ENCODE assay signal across 8 cellular contexts in the genomic region with DNA sequence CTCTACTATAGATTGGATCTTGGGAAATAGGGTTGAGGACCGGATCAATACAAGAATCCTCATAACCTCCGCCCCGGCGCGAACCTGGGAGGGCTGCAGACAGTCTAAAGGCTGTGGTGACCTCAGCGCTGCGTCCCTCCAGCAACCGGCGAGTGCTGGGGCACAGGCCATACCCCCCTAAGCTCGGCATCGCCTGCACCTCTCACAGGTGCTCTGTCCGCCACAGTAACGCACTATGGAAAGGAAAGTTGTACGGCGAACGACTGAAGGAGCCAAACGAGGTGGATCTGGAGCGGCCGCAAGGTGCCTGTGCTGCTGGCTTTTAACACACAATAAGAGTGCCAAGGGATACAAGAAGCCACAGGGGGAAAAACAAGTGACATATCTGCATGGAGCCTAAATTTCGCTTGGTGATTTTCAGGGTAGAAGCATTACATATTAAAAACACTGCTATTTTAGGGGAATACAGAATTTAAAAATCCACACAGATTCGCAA. TPM values are rescaled to one million over a fixed set of nuclear protein-coding genes. Genes with fewer than 3 reads are reported as not detected.
DNase-seq lines count a peak whose midpoint lies in the region; ATAC-seq and TF ChIP-seq lines count a peak whose summit lies in the region.

No MANE protein-coding gene starts in this region.

- no peak overlapping the region for H4K8ac ChIP-seq in mesendoderm (ENCODE audit: low read depth, low read length)

- H3K79me2 ChIP-seq in Loucy (ENCODE audit: insufficient read depth, low read length) (peaks cover 50% of the 10 kb centered on the region), mesendoderm (ENCODE audit: control insufficient read depth, insufficient read depth, low read length) (peaks cover 34% of the 10 kb centered on the region)

- H3K36me3 ChIP-seq in Loucy (ENCODE audit: insufficient read depth, low read length) (peaks cover 19% of the 10 kb centered on the region; the same call in 1 of the 2 replicates), mesendoderm (ENCODE audit: control insufficient read depth, insufficient read depth, low read length) (peaks cover 3% of the 10 kb centered on the region)

- intact Hi-C loops in activated B cell treated with CpG ODN at 0.5 μM for 24 hours (cut with micrococcal nuclease): loop anchor here (1.0 to 5.0 kb wide), 13 partner anchors 25 to 1591 kb away; partner anchors contain the start of genes CLCC1, KCNC4, LAMTOR5 and PSMA5

- no peak overlapping the region for H2BK15ac ChIP-seq in mesendoderm (replicated peaks; ENCODE audit: low read depth)

- H3K9ac ChIP-seq in Loucy (ENCODE audit: low read depth, low read length, poor library complexity, severe bottlenecking) (peak overlapping the region; percentile 85), mesendoderm (ENCODE audit: low read length) (peak overlapping the region; percentile 81)

- H3K27ac ChIP-seq in mesendoderm (ENCODE audit: low read depth, low read length): peak overlapping the region; percentile 91

- H3K4me1 Mint-ChIP-seq in activated B cell treated with CpG ODN at 0.5 μM for 24 hours: peaks cover 39% of the 10 kb centered on the region

- no peak overlapping the region for H3K27ac Mint-ChIP-seq in activated B cell treated with CpG ODN at 0.5 μM for 24 hours

- no peaks in the 10 kb centered on the region for H3K79me1 ChIP-seq in mesendoderm (ENCODE audit: low read length)

- H3K4me2 ChIP-seq in Loucy (ENCODE audit: low read depth, low read length, poor library complexity, severe bottlenecking): peak overlapping the region; percentile 92
- peak overlapping the region; percentile 76 for H3K4me2 ChIP-seq in mesendoderm (ENCODE audit: low read length)

- peaks cover 37% of the 10 kb centered on the region for H3K4me1 ChIP-seq in Loucy (ENCODE audit: insufficient read depth, low read length, poor library complexity, severe bottlenecking)
- peaks cover 8% of the 10 kb centered on the region for H3K4me1 ChIP-seq in mesendoderm (ENCODE audit: control insufficient read depth, low read depth, low read length)

- H2AFZ ChIP-seq in Loucy (ENCODE audit: low read length): peak overlapping the region; percentile 92

- no peak overlapping the region for H4K5ac ChIP-seq in mesendoderm (ENCODE audit: low read length)

- DNase-seq in D341Med (ENCODE audit: low spot score) (peak; percentile 50), activated B cell treated with CpG ODN at 0.5 μM for 24 hours (peak; percentile 45), dermis blood vessel endothelial cell (peak; percentile 49), mesendoderm (peak; percentile 77)
- peak; percentile 27 for DNase-seq in stimulated activated naive CD4-positive, alpha-beta T cell treated with Interleukin-2 at 50 U/mL for 16 hours (lab: John Stamatoyannopoulos, UW)

- peak overlapping the region; percentile 10 for H2BK5ac ChIP-seq in mesendoderm (ENCODE audit: low read length)

- no peak for ATAC-seq in activated B cell treated with CpG ODN at 0.5 μM for 24 hours (ENCODE audit: low read depth)
- no peak for ATAC-seq in GM21360 (IDR thresholded peaks at IDR 0.05; ENCODE audit: unreplicated experiment)
- ATAC-seq in GM18517 (IDR thresholded peaks at IDR 0.05; ENCODE audit: unreplicated experiment): no peak

- no peak overlapping the region for H2AK5ac ChIP-seq in mesendoderm (ENCODE audit: low read length)

- no peak overlapping the region for H3K23ac ChIP-seq in mesendoderm (ENCODE audit: low read length)

- no peak overlapping the region for H3K4me3 Mint-ChIP-seq in activated B cell treated with CpG ODN at 0.5 μM for 24 hours

- WGBS in mesendoderm (ENCODE audit: extremely low coverage, insufficient coverage, low lambda C conversion rate): no CpG with 5 or more reads among the region's 21 CpGs

- TF ChIP-seq CTCF in Loucy (conservative IDR thresholded peaks at IDR 0.05; ENCODE audit: low read length) (no peak), activated B cell treated with CpG ODN at 0.5 μM for 24 hours (IDR thresholded peaks at IDR 0.05) (no peak)

- H3K56ac ChIP-seq in mesendoderm (ENCODE audit: low read length): peak overlapping the region; percentile 93

- no peaks in the 10 kb centered on the region for H3K9me3 Mint-ChIP-seq in activated B cell treated with CpG ODN at 0.5 μM for 24 hours

- H3K9me3 ChIP-seq in Loucy (ENCODE audit: insufficient read depth, low read depth, low read length): no peaks in the 10 kb centered on the region

- H3K9me2 ChIP-seq in Loucy (replicated peaks; ENCODE audit: low read depth, low read length): no peaks in the 10 kb centered on the region

- no peak overlapping the region for H3K4ac ChIP-seq in mesendoderm (ENCODE audit: low read depth, low read length)

- H3K36me3 Mint-ChIP-seq in activated B cell treated with CpG ODN at 0.5 μM for 24 hours (ENCODE audit: low read depth): peaks cover 27% of the 10 kb centered on the region

- CTCF ChIA-PET in activated B cell treated with CpG ODN at 0.5 μM for 24 hours (lab: Charles Lee): interaction anchor here (1.0 to 9.0 kb wide), 17 partner anchors 8 to 627 kb away, joined by 3 to 87 read pairs (median 6); partner anchors contain the start of genes KCNC4 and LAMTOR5

- H3F3A ChIP-seq in Loucy (ENCODE audit: low read depth): no peaks in the 10 kb centered on the region

- no peaks in the 10 kb centered on the region for H3K27me3 ChIP-seq in Loucy (ENCODE audit: insufficient read depth, low read length, poor library complexity, severe bottlenecking)
- no peaks in the 10 kb centered on the region for H3K27me3 ChIP-seq in mesendoderm (ENCODE audit: insufficient read depth, low read length, poor library complexity)

- no peaks in the 10 kb centered on the region for H3K27me3 Mint-ChIP-seq in activated B cell treated with CpG ODN at 0.5 μM for 24 hours

- H3K18ac ChIP-seq in mesendoderm (ENCODE audit: low read length): peak overlapping the region; percentile 81

- POLR2A ChIA-PET in activated B cell treated with CpG ODN at 0.5 μM for 24 hours (lab: Charles Lee): interaction anchor here (0.6 to 4.4 kb wide), 26 partner anchors 11 to 1170 kb away, joined by 3 to 262 read pairs (median 4); partner anchors contain the start of genes KCNC4, LAMTOR5, LRIF1 and SLC16A4

- H4K20me1 ChIP-seq in Loucy (ENCODE audit: insufficient read depth, low read length, poor library complexity, severe bottlenecking): peaks cover 33% of the 10 kb centered on the region

- H3K4me3 ChIP-seq in Loucy (ENCODE audit: low read length, poor library complexity, severe bottlenecking): peak overlapping the region; percentile 78
- peak overlapping the region; percentile 54 for H3K4me3 ChIP-seq in mesendoderm (ENCODE audit: low read length)

- no peak overlapping the region for H2BK120ac ChIP-seq in mesendoderm (ENCODE audit: low read depth, low read length)

RNA-seq across cellular contexts. Expression of gene RBM15, which starts 1.4 kb away (rescaled TPM):
- total RNA-seq in activated B cell treated with CpG ODN at 0.5 μM for 24 hours (52.7 and 61.1 TPM in 2 replicates), dermis blood vessel endothelial cell (43.1 and 43.3 TPM in 2 replicates)
- 14.9 TPM for polyA plus RNA-seq in mesendoderm (2013, experiment 1 of 2)
- 14.0 TPM for polyA plus RNA-seq in mesendoderm (2013, experiment 2 of 2)

RNA-seq across cellular contexts. Expression of gene SLC16A4, which starts 53.1 kb away (rescaled TPM):
- total RNA-seq in activated B cell treated with CpG ODN at 0.5 μM for 24 hours: 0.89 and 1.3 TPM in 2 replicates
- total RNA-seq in dermis blood vessel endothelial cell: 1.4 and 1.7 TPM in 2 replicates
- polyA plus RNA-seq in mesendoderm (2013, experiment 1 of 2): 0.28 TPM
- polyA plus RNA-seq in mesendoderm (2013, experiment 2 of 2): 0.29 TPM

Comparison
In these comparisons a context has a peak if more than half of its experiments do, and no peak if none do; other contexts are left out.
1. DNase-seq: peak in every context shown above with its lines; median percentile 77 in mesendoderm; 50 in D341Med; 49 in dermis blood vessel endothelial cell; 45 in activated B cell treated with CpG ODN at 0.5 μM for 24 hours; 27 in stimulated activated naive CD4-positive, alpha-beta T cell treated with Interleukin-2 at 50 U/mL for 16 hours.